Comparison of ENCODE assay signal across 1 cellular context in the genomic region with DNA sequence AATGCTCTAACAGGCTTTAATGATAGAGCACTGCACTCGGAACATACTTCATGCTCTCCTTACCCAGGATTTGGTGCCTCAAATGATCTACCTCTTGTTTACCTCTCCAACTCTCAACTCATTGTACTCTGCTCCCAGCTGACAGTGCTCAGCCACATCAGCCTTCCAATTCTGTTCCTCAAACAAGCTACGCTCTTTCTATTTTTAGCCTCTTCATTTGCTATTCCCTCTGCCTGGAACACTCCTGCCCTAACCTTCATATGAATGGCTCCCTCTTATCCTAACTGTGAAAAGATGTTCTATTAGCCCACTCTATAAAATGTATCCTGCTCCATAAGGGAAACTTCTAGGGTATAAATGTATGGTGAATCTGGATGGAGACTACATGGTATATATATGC.
TF ChIP-seq lines count a peak whose summit lies in the region.

No MANE protein-coding gene starts in this region.

TF ChIP-seq in H1, 55 proteins besides CTCF, POLR2A, EP300 and RAD21 (continued from another document):
- TF ChIP-seq EGR1 (IDR thresholded peaks at IDR 0.05; ENCODE audit: borderline replicate concordance, low read depth, low read length) (no peak), RNF2 (IDR thresholded peaks at IDR 0.05; ENCODE audit: borderline replicate concordance, low read depth, low read length, missing control alignments, poor library complexity, severe bottlenecking) (no peak), HDAC2 (IDR thresholded peaks at IDR 0.05; ENCODE audit: borderline replicate concordance in 1 of 2, low read depth in 2 of 2, low read length in 2 of 2) (no peak)
